In the genomic region with DNA sequence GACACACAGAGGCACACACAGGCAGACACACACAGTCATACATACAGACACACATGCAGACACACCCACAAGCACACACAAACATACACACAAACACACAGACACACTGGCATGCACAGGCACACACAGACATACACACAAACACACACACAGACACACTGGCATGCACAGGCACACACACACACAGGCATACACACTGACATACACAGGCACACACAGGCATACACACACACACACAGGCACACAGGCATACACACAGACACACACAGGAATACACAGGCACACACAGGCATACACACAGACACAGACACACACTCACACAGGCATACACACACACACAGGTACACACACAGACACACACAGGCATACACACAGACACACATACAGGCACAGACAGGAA, we compare ENCODE assay signal across 16 cellular contexts.
DNase-seq lines count a peak whose midpoint lies in the region; ATAC-seq, FAIRE-seq and TF ChIP-seq lines count a peak whose summit lies in the region.
"Had no signal": no experiment of that assay in that cellular context is flagged by ENCODE, and none has a peak within 500 bp of the region (broad histone marks: within the 10 kb centered on the region; RNA-seq: fewer than 3 reads in every experiment).

No MANE protein-coding gene starts in this region.

- H3K9ac ChIP-seq in HepG2 (ENCODE audit: insufficient read depth, low read depth, low read length) = no peak overlapping the region
- H3K9ac ChIP-seq in GM12878 (ENCODE audit: control insufficient read depth, insufficient read depth, low read length) = no peak overlapping the region
- H3K9ac ChIP-seq in keratinocyte (ENCODE audit: control insufficient read depth, extremely low read depth, insufficient read depth, low read length) = no peak overlapping the region

- POLR2A ChIA-PET in HepG2 (lab: Yijun Ruan, JAX) = no interaction called here
- POLR2A ChIA-PET in GM12878 (lab: Charles Lee) = no interaction called here

- DNase-seq in HepG2 (ENCODE audit: low spot score) = no peak
- no peak for DNase-seq in right lobe of liver
- no peak for DNase-seq in GM12878 (ENCODE audit: low read depth, low spot score)
- DNase-seq in keratinocyte (ENCODE audit: low read depth, low spot score) = no peak
- DNase-seq in stimulated activated naive CD4-positive, alpha-beta T cell (lab: John Stamatoyannopoulos, UW) = no peak
- no peak for DNase-seq in NCI-H345 treated with DMSO at 0.1 percent for 48 hours (lab: John Stamatoyannopoulos, UW; ENCODE audit: unreplicated experiment)
- no peak for DNase-seq in GM19240 (ENCODE audit: insufficient read length, low spot score)
- DNase-seq: CD8-positive, alpha-beta T cell; COR-L47; DMS153; GF-D8 had no signal

- H3K4me2 ChIP-seq in HepG2 (ENCODE audit: low read depth, low read length) (no peak overlapping the region), GM12878 (ENCODE audit: control insufficient read depth, insufficient read depth) (no peak overlapping the region), keratinocyte (ENCODE audit: control insufficient read depth, extremely low read depth, insufficient read depth, low read depth, low read length) (no peak overlapping the region)
- H3K4me2 ChIP-seq: GM23338 had no signal

- H3K4me3 ChIP-seq in HepG2 (replicated peaks in 1 of 3; ENCODE audit: insufficient read depth in 1 of 3, low read depth in 2 of 3, low read length in 3 of 3) (no peak overlapping the region), right lobe of liver (no peak overlapping the region), GM12878 (no peak overlapping the region), keratinocyte (ENCODE audit: control insufficient read depth in 2 of 3, extremely low read depth in 1 of 3, insufficient read depth in 2 of 3, low read depth in 1 of 3, low read length in 3 of 3) (no peak overlapping the region)
- H3K4me3 ChIP-seq: GM23338 had no signal

- intact Hi-C loops in HepG2 (cut with micrococcal nuclease; ENCODE audit: unreplicated experiment) (no loop called here), right lobe of liver (cut with DNase I) (no loop called here), GM12878 (cut with micrococcal nuclease; ENCODE audit: unreplicated experiment) (no loop called here)

- in situ Hi-C loops in HepG2 (cut with HindIII; ENCODE audit: extremely low pct_ligation_motif_present, low pct_unique_long_range_greater_than_20kb) (no loop called here), GM12878 (cut with MboI) (no loop called here)

- TF ChIP-seq EP300 in HepG2 (IDR thresholded peaks at IDR 0.05; ENCODE audit: low read depth in 2 of 2, low read length in 2 of 2) (no peak), HepG2 (CRISPR knock-in tag; IDR thresholded peaks at IDR 0.05; ENCODE audit: borderline replicate concordance) (no peak), GM12878 (IDR thresholded peaks at IDR 0.05; ENCODE audit: borderline replicate concordance in 1 of 2, control insufficient read depth in 1 of 2, low read depth in 2 of 2, low read length in 2 of 2) (no peak)

- dilution Hi-C loops in keratinocyte (cut with MboI; ENCODE audit: extremely low pct_ligation_motif_present, low sequenced_read_pairs) = no loop called here

- FAIRE-seq in HepG2 (lab: Jason Lieb, UNC) = no peak
- peak; percentile 13 for FAIRE-seq in GM12878 (lab: Jason Lieb, UNC)
- FAIRE-seq in keratinocyte (lab: Jason Lieb, UNC) = peak; percentile 57
- FAIRE-seq: D721Med had no signal

- H3K79me2 ChIP-seq in HepG2 (ENCODE audit: insufficient read depth, low read length) = no peaks in the 10 kb centered on the region
- no peaks in the 10 kb centered on the region for H3K79me2 ChIP-seq in GM12878 (ENCODE audit: control insufficient read depth, insufficient read depth, low read length)
- no peaks in the 10 kb centered on the region for H3K79me2 ChIP-seq in keratinocyte (ENCODE audit: control insufficient read depth, insufficient read depth, low read length)

- H3K27ac ChIP-seq in HepG2 (ENCODE audit: extremely low read length, insufficient read depth, low read length) (no peak overlapping the region), right lobe of liver (no peak overlapping the region), GM12878 (ENCODE audit: control insufficient read depth, insufficient read depth) (no peak overlapping the region), keratinocyte (ENCODE audit: control insufficient read depth, insufficient read depth, low read length) (no peak overlapping the region)
- H3K27ac ChIP-seq: 22Rv1 had no signal

- RAD21 ChIA-PET in GM12878 (lab: Charles Lee; ENCODE audit: unreplicated experiment) = no interaction called here

- H3K4me1 ChIP-seq in HepG2 (ENCODE audit: insufficient read depth, low read length) (no peaks in the 10 kb centered on the region), right lobe of liver (no peaks in the 10 kb centered on the region), GM12878 (ENCODE audit: control insufficient read depth, insufficient read depth, low read length) (no peaks in the 10 kb centered on the region), keratinocyte (ENCODE audit: control insufficient read depth, extremely low read depth, insufficient read depth, low read length) (no peaks in the 10 kb centered on the region)

- BruUV-seq in HepG2 (replicated peaks; lab: Mats Ljungman, UMichigan) (no TSS peak), GM12878 (replicated peaks; lab: Mats Ljungman, UMichigan) (no TSS peak)

- H4K20me1 ChIP-seq in HepG2 (ENCODE audit: insufficient read depth, low read length) (no peaks in the 10 kb centered on the region), GM12878 (ENCODE audit: control insufficient read depth, insufficient read depth) (no peaks in the 10 kb centered on the region), keratinocyte (ENCODE audit: control insufficient read depth, extremely low read depth, insufficient read depth, low read length) (no peaks in the 10 kb centered on the region)

- TF ChIP-seq RAD21 in HepG2 (CRISPR knock-in tag; IDR thresholded peaks at IDR 0.05) = no peak
- TF ChIP-seq RAD21 in GM12878 (IDR thresholded peaks at IDR 0.05; ENCODE audit: insufficient read depth, low read depth, low read length) = no peak

- peaks cover 67% of the 10 kb centered on the region for H3K9me3 ChIP-seq in HepG2 (ENCODE audit: low read length)
- no peaks in the 10 kb centered on the region for H3K9me3 ChIP-seq in right lobe of liver
- H3K9me3 ChIP-seq in GM12878 (replicated peaks; ENCODE audit: control insufficient read depth, insufficient read depth, low read length) = no peaks in the 10 kb centered on the region
- no peaks in the 10 kb centered on the region for H3K9me3 ChIP-seq in keratinocyte (ENCODE audit: control insufficient read depth, low read depth, low read length)

- SMC1A ChIA-PET in GM12878 (lab: Charles Lee; ENCODE audit: uncharacterized antibody, unreplicated experiment) = no interaction called here

- no peak for TF ChIP-seq POLR2A in HepG2 (IDR thresholded peaks at IDR 0.05; ENCODE audit: insufficient read depth in 1 of 2, low read depth in 2 of 2, low read length in 2 of 2)
- TF ChIP-seq POLR2A in right lobe of liver (IDR thresholded peaks at IDR 0.05) = no peak
- TF ChIP-seq POLR2A in GM12878 (IDR thresholded peaks at IDR 0.05; ENCODE audit: low read depth, low read length) = no peak

- CTCF ChIA-PET in HepG2 (lab: Yijun Ruan, JAX; ENCODE audit: low intra/inter-chr PET ratio, low total read pairs) (no interaction called here), GM12878 (lab: Yijun Ruan, JAX) (no interaction called here)

- H2AFZ ChIP-seq in HepG2 (ENCODE audit: low read length) (no peak overlapping the region), GM12878 (ENCODE audit: control insufficient read depth, low read depth, low read length) (no peak overlapping the region), keratinocyte (ENCODE audit: control insufficient read depth, low read length) (peak overlapping the region; percentile 13)
- H2AFZ ChIP-seq: GM23338 had no signal

- ATAC-seq in HepG2 = no peak
- ATAC-seq in right lobe of liver = no peak
- no peak for ATAC-seq in GM12878
- no peak for ATAC-seq in GM19455 (IDR thresholded peaks at IDR 0.05; ENCODE audit: unreplicated experiment)
- ATAC-seq: CD8-positive, alpha-beta T cell; GM23338; HCT116 had no signal

- no peak for TF ChIP-seq CTCF in HepG2 (CRISPR knock-in tag; IDR thresholded peaks at IDR 0.05)
- no peak for TF ChIP-seq CTCF in right lobe of liver (IDR thresholded peaks at IDR 0.05)
- TF ChIP-seq CTCF in GM12878 (IDR thresholded peaks at IDR 0.05 in 2 of 3, conservative IDR thresholded peaks at IDR 0.05 in 1 of 3; ENCODE audit: control insufficient read depth in 2 of 3, extremely low read depth in 1 of 3, insufficient read depth in 1 of 3, low read depth in 3 of 3, low read length in 3 of 3) = no peak
- TF ChIP-seq CTCF in keratinocyte (optimal IDR thresholded peaks at IDR 0.05 in 1 of 3, IDR thresholded peaks at IDR 0.05 in 1 of 3, conservative IDR thresholded peaks at IDR 0.05 in 1 of 3; ENCODE audit: extremely low read depth in 1 of 3, insufficient read depth in 2 of 3, low read length in 3 of 3) = no peak

- no peaks in the 10 kb centered on the region for H3K27me3 ChIP-seq in HepG2 (ENCODE audit: control insufficient read depth in 1 of 2, insufficient read depth in 2 of 2, low read length in 2 of 2)
- no peaks in the 10 kb centered on the region for H3K27me3 ChIP-seq in right lobe of liver
- no peaks in the 10 kb centered on the region for H3K27me3 ChIP-seq in GM12878 (replicated peaks in 1 of 2; ENCODE audit: control insufficient read depth in 2 of 2, insufficient read depth in 2 of 2, low read length in 1 of 2)
- H3K27me3 ChIP-seq in keratinocyte (ENCODE audit: control insufficient read depth, extremely low read depth, insufficient read depth, low read length) = no peaks in the 10 kb centered on the region

- no peaks in the 10 kb centered on the region for H3K9me1 ChIP-seq in keratinocyte (ENCODE audit: control insufficient read depth, extremely low read depth, insufficient read depth, low read length)

- H3K36me3 ChIP-seq in HepG2 (replicated peaks in 1 of 2; ENCODE audit: control insufficient read depth in 1 of 2, insufficient read depth in 2 of 2, low read length in 2 of 2) = no peaks in the 10 kb centered on the region
- H3K36me3 ChIP-seq in right lobe of liver = no peaks in the 10 kb centered on the region
- H3K36me3 ChIP-seq in GM12878 (ENCODE audit: control insufficient read depth in 2 of 2, insufficient read depth in 2 of 2, low read length in 1 of 2) = no peaks in the 10 kb centered on the region
- H3K36me3 ChIP-seq in keratinocyte (ENCODE audit: control insufficient read depth in 2 of 2, extremely low read depth in 1 of 2, insufficient read depth in 2 of 2, low read length in 2 of 2) = no peaks in the 10 kb centered on the region

TF ChIP-seq in HepG2, 621 proteins besides CTCF, POLR2A, EP300 and RAD21 (continues in another document):
- TF ChIP-seq ZNF207 (IDR thresholded peaks at IDR 0.05; ENCODE audit: borderline replicate concordance) = 0 out of 2 replicates have a peak, but pooled peaks have one; percentile 61
- no peak for TF ChIP-seq PAF1 (CRISPR knock-in tag; IDR thresholded peaks at IDR 0.05)
- TF ChIP-seq ZFP36 (IDR thresholded peaks at IDR 0.05; ENCODE audit: borderline replicate concordance, low read depth, low read length, partially characterized antibody) = no peak

TF ChIP-seq in GM12878, 131 proteins besides CTCF, POLR2A, EP300 and RAD21:
- TF ChIP-seq IRF4 (IDR thresholded peaks at IDR 0.05; ENCODE audit: low read depth, low read length) (no peak), NR2C2 (IDR thresholded peaks at IDR 0.05; ENCODE audit: borderline replicate concordance, control insufficient read depth, insufficient read length, low read depth) (peak; percentile 62)

Comparison
In these comparisons a context has a peak if more than half of its experiments do, and no peak if none do; other contexts are left out.
1. Of the 75 proteins assayed by ChIP-seq in both HepG2 and GM12878: peak only in HepG2: IKZF1 and ZNF207; only in GM12878: NR2C2; in both: none; in neither: 71; mixed calls (peak in some experiments, not most) for 1.